Comparison of ENCODE assay signal across 2 cellular contexts in the genomic region with DNA sequence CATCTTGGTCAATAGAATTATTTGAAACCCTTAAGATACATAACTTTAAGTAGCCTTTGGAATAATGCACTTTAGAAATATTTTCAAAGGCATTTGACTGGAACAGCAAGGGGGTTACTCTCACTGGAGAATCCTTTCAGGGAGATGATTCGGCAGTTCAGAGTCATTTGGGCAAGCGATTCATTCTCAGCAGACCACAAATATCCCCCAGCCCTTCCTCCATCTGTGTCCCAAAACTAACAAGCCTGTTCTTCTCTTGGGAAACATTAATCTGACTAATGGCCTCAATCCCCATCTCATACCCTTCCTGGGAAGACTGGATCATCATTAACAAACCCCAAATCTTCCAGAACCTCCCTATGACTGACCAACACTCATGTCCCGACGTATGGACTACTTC.
TF ChIP-seq lines count a peak whose summit lies in the region.

No MANE protein-coding gene starts in this region.

TF ChIP-seq in GM23338, 12 proteins besides CTCF, POLR2A, EP300 and RAD21 (continued from another document):
- TF ChIP-seq, protein P1, sequence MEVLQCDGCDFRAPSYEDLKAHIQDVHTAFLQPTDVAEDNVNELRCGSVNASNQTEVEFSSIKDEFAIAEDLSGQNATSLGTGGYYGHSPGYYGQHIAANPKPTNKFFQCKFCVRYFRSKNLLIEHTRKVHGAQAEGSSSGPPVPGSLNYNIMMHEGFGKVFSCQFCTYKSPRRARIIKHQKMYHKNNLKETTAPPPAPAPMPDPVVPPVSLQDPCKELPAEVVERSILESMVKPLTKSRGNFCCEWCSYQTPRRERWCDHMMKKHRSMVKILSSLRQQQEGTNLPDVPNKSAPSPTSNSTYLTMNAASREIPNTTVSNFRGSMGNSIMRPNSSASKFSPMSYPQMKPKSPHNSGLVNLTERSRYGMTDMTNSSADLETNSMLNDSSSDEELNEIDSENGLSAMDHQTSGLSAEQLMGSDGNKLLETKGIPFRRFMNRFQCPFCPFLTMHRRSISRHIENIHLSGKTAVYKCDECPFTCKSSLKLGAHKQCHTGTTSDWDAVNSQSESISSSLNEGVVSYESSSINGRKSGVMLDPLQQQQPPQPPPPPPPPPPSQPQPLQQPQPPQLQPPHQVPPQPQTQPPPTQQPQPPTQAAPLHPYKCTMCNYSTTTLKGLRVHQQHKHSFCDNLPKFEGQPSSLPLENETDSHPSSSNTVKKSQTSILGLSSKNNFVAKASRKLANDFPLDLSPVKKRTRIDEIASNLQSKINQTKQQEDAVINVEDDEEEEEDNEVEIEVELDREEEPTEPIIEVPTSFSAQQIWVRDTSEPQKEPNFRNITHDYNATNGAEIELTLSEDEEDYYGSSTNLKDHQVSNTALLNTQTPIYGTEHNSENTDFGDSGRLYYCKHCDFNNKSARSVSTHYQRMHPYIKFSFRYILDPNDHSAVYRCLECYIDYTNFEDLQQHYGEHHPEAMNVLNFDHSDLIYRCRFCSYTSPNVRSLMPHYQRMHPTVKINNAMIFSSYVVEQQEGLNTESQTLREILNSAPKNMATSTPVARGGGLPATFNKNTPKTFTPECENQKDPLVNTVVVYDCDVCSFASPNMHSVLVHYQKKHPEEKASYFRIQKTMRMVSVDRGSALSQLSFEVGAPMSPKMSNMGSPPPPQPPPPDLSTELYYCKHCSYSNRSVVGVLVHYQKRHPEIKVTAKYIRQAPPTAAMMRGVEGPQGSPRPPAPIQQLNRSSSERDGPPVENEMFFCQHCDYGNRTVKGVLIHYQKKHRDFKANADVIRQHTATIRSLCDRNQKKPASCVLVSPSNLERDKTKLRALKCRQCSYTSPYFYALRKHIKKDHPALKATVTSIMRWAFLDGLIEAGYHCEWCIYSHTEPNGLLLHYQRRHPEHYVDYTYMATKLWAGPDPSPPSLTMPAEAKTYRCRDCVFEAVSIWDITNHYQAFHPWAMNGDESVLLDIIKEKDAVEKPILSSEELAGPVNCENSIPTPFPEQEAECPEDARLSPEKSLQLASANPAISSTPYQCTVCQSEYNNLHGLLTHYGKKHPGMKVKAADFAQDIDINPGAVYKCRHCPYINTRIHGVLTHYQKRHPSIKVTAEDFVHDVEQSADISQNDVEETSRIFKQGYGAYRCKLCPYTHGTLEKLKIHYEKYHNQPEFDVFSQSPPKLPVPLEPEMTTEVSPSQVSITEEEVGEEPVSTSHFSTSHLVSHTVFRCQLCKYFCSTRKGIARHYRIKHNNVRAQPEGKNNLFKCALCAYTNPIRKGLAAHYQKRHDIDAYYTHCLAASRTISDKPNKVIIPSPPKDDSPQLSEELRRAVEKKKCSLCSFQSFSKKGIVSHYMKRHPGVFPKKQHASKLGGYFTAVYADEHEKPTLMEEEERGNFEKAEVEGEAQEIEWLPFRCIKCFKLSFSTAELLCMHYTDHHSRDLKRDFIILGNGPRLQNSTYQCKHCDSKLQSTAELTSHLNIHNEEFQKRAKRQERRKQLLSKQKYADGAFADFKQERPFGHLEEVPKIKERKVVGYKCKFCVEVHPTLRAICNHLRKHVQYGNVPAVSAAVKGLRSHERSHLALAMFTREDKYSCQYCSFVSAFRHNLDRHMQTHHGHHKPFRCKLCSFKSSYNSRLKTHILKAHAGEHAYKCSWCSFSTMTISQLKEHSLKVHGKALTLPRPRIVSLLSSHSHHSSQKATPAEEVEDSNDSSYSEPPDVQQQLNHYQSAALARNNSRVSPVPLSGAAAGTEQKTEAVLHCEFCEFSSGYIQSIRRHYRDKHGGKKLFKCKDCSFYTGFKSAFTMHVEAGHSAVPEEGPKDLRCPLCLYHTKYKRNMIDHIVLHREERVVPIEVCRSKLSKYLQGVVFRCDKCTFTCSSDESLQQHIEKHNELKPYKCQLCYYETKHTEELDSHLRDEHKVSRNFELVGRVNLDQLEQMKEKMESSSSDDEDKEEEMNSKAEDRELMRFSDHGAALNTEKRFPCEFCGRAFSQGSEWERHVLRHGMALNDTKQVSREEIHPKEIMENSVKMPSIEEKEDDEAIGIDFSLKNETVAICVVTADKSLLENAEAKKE (CRISPR knock-in tag; IDR thresholded peaks at IDR 0.05) = no peak
- TF ChIP-seq, protein P2, sequence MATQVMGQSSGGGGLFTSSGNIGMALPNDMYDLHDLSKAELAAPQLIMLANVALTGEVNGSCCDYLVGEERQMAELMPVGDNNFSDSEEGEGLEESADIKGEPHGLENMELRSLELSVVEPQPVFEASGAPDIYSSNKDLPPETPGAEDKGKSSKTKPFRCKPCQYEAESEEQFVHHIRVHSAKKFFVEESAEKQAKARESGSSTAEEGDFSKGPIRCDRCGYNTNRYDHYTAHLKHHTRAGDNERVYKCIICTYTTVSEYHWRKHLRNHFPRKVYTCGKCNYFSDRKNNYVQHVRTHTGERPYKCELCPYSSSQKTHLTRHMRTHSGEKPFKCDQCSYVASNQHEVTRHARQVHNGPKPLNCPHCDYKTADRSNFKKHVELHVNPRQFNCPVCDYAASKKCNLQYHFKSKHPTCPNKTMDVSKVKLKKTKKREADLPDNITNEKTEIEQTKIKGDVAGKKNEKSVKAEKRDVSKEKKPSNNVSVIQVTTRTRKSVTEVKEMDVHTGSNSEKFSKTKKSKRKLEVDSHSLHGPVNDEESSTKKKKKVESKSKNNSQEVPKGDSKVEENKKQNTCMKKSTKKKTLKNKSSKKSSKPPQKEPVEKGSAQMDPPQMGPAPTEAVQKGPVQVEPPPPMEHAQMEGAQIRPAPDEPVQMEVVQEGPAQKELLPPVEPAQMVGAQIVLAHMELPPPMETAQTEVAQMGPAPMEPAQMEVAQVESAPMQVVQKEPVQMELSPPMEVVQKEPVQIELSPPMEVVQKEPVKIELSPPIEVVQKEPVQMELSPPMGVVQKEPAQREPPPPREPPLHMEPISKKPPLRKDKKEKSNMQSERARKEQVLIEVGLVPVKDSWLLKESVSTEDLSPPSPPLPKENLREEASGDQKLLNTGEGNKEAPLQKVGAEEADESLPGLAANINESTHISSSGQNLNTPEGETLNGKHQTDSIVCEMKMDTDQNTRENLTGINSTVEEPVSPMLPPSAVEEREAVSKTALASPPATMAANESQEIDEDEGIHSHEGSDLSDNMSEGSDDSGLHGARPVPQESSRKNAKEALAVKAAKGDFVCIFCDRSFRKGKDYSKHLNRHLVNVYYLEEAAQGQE (IDR thresholded peaks at IDR 0.05; ENCODE audit: unreplicated experiment) = no peak
- TF ChIP-seq CREB1 (CRISPR knock-in tag; IDR thresholded peaks at IDR 0.05; ENCODE audit: low read depth) (no peak), ZNF114 (CRISPR knock-in tag; IDR thresholded peaks at IDR 0.05) (no peak), ZNF331 (CRISPR knock-in tag; IDR thresholded peaks at IDR 0.05; ENCODE audit: low read depth) (no peak), EZH2 (IDR thresholded peaks at IDR 0.05; ENCODE audit: low read depth, unreplicated experiment) (no peak), NANOG (IDR thresholded peaks at IDR 0.05; ENCODE audit: borderline replicate concordance) (no peak), STAT1 (IDR thresholded peaks at IDR 0.05; ENCODE audit: unreplicated experiment) (no peak), POLR2AphosphoS5 (IDR thresholded peaks at IDR 0.05; ENCODE audit: low read depth) (no peak)
TF ChIP-seq in GM23338: peak in this region for 0.

TF ChIP-seq in WTC11, 78 proteins besides CTCF, POLR2A, EP300 and RAD21 (continued from another document):
- TF ChIP-seq, protein P3, sequence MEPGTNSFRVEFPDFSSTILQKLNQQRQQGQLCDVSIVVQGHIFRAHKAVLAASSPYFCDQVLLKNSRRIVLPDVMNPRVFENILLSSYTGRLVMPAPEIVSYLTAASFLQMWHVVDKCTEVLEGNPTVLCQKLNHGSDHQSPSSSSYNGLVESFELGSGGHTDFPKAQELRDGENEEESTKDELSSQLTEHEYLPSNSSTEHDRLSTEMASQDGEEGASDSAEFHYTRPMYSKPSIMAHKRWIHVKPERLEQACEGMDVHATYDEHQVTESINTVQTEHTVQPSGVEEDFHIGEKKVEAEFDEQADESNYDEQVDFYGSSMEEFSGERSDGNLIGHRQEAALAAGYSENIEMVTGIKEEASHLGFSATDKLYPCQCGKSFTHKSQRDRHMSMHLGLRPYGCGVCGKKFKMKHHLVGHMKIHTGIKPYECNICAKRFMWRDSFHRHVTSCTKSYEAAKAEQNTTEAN (CRISPR knock-in tag; IDR thresholded peaks at IDR 0.05) = no peak
- TF ChIP-seq, protein P4, sequence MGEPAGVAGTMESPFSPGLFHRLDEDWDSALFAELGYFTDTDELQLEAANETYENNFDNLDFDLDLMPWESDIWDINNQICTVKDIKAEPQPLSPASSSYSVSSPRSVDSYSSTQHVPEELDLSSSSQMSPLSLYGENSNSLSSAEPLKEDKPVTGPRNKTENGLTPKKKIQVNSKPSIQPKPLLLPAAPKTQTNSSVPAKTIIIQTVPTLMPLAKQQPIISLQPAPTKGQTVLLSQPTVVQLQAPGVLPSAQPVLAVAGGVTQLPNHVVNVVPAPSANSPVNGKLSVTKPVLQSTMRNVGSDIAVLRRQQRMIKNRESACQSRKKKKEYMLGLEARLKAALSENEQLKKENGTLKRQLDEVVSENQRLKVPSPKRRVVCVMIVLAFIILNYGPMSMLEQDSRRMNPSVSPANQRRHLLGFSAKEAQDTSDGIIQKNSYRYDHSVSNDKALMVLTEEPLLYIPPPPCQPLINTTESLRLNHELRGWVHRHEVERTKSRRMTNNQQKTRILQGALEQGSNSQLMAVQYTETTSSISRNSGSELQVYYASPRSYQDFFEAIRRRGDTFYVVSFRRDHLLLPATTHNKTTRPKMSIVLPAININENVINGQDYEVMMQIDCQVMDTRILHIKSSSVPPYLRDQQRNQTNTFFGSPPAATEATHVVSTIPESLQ (CRISPR knock-in tag; IDR thresholded peaks at IDR 0.05) = no peak
- TF ChIP-seq ATF1 (CRISPR knock-in tag; IDR thresholded peaks at IDR 0.05) (no peak), SP1 (CRISPR knock-in tag; conservative IDR thresholded peaks at IDR 0.05) (no peak), CREM (CRISPR knock-in tag; IDR thresholded peaks at IDR 0.05) (no peak), ZNF121 (CRISPR knock-in tag; IDR thresholded peaks at IDR 0.05) (no peak), ESRRA (CRISPR knock-in tag; IDR thresholded peaks at IDR 0.05; ENCODE audit: borderline replicate concordance) (no peak), CBFB (CRISPR knock-in tag; IDR thresholded peaks at IDR 0.05; ENCODE audit: low read depth) (no peak), PRRX2 (CRISPR knock-in tag; IDR thresholded peaks at IDR 0.05) (no peak), ZBTB21 (CRISPR knock-in tag; IDR thresholded peaks at IDR 0.05; ENCODE audit: borderline replicate concordance) (no peak), NR2C2 (CRISPR knock-in tag; IDR thresholded peaks at IDR 0.05) (no peak)
- TF ChIP-seq, protein P5, sequence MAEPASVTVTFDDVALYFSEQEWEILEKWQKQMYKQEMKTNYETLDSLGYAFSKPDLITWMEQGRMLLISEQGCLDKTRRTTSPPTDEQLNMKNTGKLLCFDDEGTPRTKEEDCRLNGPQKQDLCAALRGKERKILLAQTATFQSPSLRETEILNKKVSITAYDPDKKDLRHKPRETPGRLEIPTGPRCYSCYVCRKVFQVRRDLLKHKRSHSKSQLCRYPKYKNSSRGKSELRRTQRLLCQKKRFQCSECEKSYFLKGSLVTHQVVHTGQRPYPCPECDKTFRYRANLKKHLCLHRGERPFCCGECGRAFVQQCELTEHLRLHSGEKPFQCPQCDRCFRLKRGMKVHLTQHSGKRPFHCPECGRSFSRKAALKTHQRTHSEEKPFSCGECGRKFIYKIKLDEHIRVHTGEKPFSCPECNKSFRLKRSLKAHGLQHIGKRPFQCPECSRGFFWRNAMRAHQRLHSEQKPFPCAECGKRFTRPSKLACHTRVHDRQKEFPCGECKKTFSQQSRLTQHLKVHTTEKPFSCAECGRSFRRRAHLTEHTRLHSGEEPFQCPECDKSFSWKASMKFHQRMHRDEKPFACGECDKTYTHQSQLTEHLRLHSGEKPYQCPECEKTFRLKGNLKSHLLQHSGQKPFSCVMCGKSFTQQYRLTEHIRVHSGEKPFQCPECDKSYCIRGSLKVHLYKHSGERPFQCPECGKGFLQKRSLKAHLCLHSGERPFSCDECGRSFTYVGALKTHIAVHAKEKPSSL (CRISPR knock-in tag; conservative IDR thresholded peaks at IDR 0.05) = no peak
- TF ChIP-seq, protein P6, sequence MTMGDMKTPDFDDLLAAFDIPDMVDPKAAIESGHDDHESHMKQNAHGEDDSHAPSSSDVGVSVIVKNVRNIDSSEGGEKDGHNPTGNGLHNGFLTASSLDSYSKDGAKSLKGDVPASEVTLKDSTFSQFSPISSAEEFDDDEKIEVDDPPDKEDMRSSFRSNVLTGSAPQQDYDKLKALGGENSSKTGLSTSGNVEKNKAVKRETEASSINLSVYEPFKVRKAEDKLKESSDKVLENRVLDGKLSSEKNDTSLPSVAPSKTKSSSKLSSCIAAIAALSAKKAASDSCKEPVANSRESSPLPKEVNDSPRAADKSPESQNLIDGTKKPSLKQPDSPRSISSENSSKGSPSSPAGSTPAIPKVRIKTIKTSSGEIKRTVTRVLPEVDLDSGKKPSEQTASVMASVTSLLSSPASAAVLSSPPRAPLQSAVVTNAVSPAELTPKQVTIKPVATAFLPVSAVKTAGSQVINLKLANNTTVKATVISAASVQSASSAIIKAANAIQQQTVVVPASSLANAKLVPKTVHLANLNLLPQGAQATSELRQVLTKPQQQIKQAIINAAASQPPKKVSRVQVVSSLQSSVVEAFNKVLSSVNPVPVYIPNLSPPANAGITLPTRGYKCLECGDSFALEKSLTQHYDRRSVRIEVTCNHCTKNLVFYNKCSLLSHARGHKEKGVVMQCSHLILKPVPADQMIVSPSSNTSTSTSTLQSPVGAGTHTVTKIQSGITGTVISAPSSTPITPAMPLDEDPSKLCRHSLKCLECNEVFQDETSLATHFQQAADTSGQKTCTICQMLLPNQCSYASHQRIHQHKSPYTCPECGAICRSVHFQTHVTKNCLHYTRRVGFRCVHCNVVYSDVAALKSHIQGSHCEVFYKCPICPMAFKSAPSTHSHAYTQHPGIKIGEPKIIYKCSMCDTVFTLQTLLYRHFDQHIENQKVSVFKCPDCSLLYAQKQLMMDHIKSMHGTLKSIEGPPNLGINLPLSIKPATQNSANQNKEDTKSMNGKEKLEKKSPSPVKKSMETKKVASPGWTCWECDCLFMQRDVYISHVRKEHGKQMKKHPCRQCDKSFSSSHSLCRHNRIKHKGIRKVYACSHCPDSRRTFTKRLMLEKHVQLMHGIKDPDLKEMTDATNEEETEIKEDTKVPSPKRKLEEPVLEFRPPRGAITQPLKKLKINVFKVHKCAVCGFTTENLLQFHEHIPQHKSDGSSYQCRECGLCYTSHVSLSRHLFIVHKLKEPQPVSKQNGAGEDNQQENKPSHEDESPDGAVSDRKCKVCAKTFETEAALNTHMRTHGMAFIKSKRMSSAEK (CRISPR knock-in tag; IDR thresholded peaks at IDR 0.05; ENCODE audit: borderline replicate concordance) = no peak
- TF ChIP-seq, protein P7, sequence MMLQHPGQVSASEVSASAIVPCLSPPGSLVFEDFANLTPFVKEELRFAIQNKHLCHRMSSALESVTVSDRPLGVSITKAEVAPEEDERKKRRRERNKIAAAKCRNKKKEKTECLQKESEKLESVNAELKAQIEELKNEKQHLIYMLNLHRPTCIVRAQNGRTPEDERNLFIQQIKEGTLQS (CRISPR knock-in tag; conservative IDR thresholded peaks at IDR 0.05) = no peak
